In genomic region chr6:170345662-170346061, GRCh38 we compare ENCODE assay signal across 15 cellular contexts. TPM values are rescaled to one million over a fixed set of nuclear protein-coding genes. Genes with fewer than 3 reads are reported as not detected.
A peak's percentile ranks its signal among the peaks of the same experiment; 100 is the strongest.
DNase-seq lines count a peak whose midpoint lies in the region; ATAC-seq and TF ChIP-seq lines count a peak whose summit lies in the region.
"Had no signal": no experiment of that assay in that cellular context is flagged by ENCODE, and none has a peak within 500 bp of the region (broad histone marks: within the 10 kb centered on the region; RNA-seq: fewer than 3 reads in every experiment).

No MANE protein-coding gene starts in this region.

- H2BK12ac ChIP-seq in trophoblast cell (ENCODE audit: low read length) = no peak overlapping the region

- no peak overlapping the region for H3K9ac ChIP-seq in trophoblast cell (ENCODE audit: low read length)

- peak; percentile 70 for DNase-seq in GM12865 (ENCODE audit: low read depth)
- DNase-seq in activated naive CD4-positive, alpha-beta T cell treated with anti-CD3 and anti-CD28 coated beads, Interleukin-2, amount 50 U/mL, for 72 hours (ENCODE audit: low spot score in 2 of 2) = peak in 1 of 2 donors; percentile 44
- DNase-seq in lung microvascular endothelial cell (ENCODE audit: low read depth in 2 of 2) = peak; percentile 25 to 72
- no peak for DNase-seq in trophoblast cell
- no peak for DNase-seq in dedifferentiated amniotic fluid mesenchymal stem cell (ENCODE audit: extremely low spot score)
- no peak for DNase-seq in NCI-H345 treated with DMSO at 0.1 percent for 48 hours (lab: John Stamatoyannopoulos, UW; ENCODE audit: unreplicated experiment)
- DNase-seq in NCI-H1694 (lab: John Stamatoyannopoulos, UW) = no peak
- DNase-seq: BE2C; central memory CD4-positive, alpha-beta T cell; SHP77 treated with DMSO at 0.1 percent for 48 hours; T-helper 9 cell had no signal

- no peak overlapping the region for H3K4me2 ChIP-seq in trophoblast cell (ENCODE audit: low read length)
- H3K4me2 ChIP-seq: GM23338 had no signal

- peak overlapping the region; percentile 52 to 93 for H3K27ac Mint-ChIP-seq in activated naive CD4-positive, alpha-beta T cell treated with anti-CD3 and anti-CD28 coated beads, Interleukin-2, amount 50 U/mL, for 72 hours
- H3K27ac Mint-ChIP-seq: GM23338 had no signal

- H3K79me2 ChIP-seq in trophoblast cell (ENCODE audit: control insufficient read depth, insufficient read depth, low read length, poor library complexity) = peaks cover 1% of the 10 kb centered on the region

- no peak overlapping the region for H2BK5ac ChIP-seq in trophoblast cell (ENCODE audit: low read depth, low read length, poor library complexity)

- H2AK5ac ChIP-seq in trophoblast cell (ENCODE audit: low read length) = no peak overlapping the region

- no peak overlapping the region for H4K8ac ChIP-seq in trophoblast cell (ENCODE audit: low read depth, low read length)

- H3K4me1 ChIP-seq in trophoblast cell (ENCODE audit: control insufficient read depth in 1 of 2, insufficient read depth in 2 of 2, low read length in 2 of 2) = peaks cover 7 to 8% of the 10 kb centered on the region in 2 experiments
- H3K4me1 ChIP-seq: BE2C had no signal

- WGBS in trophoblast cell (ENCODE audit: extremely low coverage, insufficient coverage, insufficient read length) = no CpG with 5 or more reads among the region's 3 CpGs

- no peak for TF ChIP-seq CTCF in GM12865 (IDR thresholded peaks at IDR 0.05; ENCODE audit: insufficient read depth, low read depth, low read length, missing control alignments)

- peaks cover 2% of the 10 kb centered on the region for H3K9me3 ChIP-seq in trophoblast cell (ENCODE audit: insufficient read depth, low read depth, low read length)
- H3K9me3 ChIP-seq: BE2C, neutrophil had no signal

- H3K27ac ChIP-seq in trophoblast cell (ENCODE audit: low read depth, low read length) = no peak overlapping the region
- H3K27ac ChIP-seq: neutrophil had no signal

- H3K79me1 ChIP-seq in trophoblast cell (ENCODE audit: low read length) = peaks cover 5% of the 10 kb centered on the region

- H4K91ac ChIP-seq in trophoblast cell (ENCODE audit: low read depth, low read length) = no peak overlapping the region

- no peak overlapping the region for H4K12ac ChIP-seq in trophoblast cell (ENCODE audit: low read depth, low read length)

- peaks cover 28 to 38% of the 10 kb centered on the region in 2 donors for H3K36me3 Mint-ChIP-seq in activated naive CD4-positive, alpha-beta T cell treated with anti-CD3 and anti-CD28 coated beads, Interleukin-2, amount 50 U/mL, for 72 hours

- H3K4ac ChIP-seq in trophoblast cell (ENCODE audit: low read depth, low read length) = no peak overlapping the region

- H2AFZ ChIP-seq in trophoblast cell (ENCODE audit: insufficient read depth, low read length, poor library complexity) = no peak overlapping the region
- H2AFZ ChIP-seq: GM23338 had no signal

- no peak overlapping the region for H2BK120ac ChIP-seq in trophoblast cell (ENCODE audit: insufficient read depth, low read length, poor library complexity)

- H3K36me3 ChIP-seq in trophoblast cell (ENCODE audit: control insufficient read depth in 1 of 2, insufficient read depth in 2 of 2, low read length in 2 of 2) = peaks cover 11 to 14% of the 10 kb centered on the region in 2 experiments

- H3K14ac ChIP-seq in trophoblast cell (ENCODE audit: low read length) = no peak overlapping the region

- H3K23ac ChIP-seq in trophoblast cell (ENCODE audit: low read length) = no peak overlapping the region

- no peaks in the 10 kb centered on the region for H3K27me3 ChIP-seq in trophoblast cell (ENCODE audit: insufficient read depth, low read length)
- H3K27me3 ChIP-seq: BE2C, neutrophil had no signal

- H3K18ac ChIP-seq in trophoblast cell (ENCODE audit: low read length) = no peak overlapping the region

- peak; percentile 42 for ATAC-seq in HG02678 (IDR thresholded peaks at IDR 0.05; ENCODE audit: unreplicated experiment)
- peak; percentile 80 to 82 for ATAC-seq in activated naive CD4-positive, alpha-beta T cell treated with anti-CD3 and anti-CD28 coated beads, Interleukin-2, amount 50 U/mL, for 72 hours

- H3K4me3 ChIP-seq in GM12865 (ENCODE audit: low read depth, low read length) = no peak overlapping the region
- no peak overlapping the region for H3K4me3 ChIP-seq in trophoblast cell (ENCODE audit: low read depth, low read length)
- H3K4me3 ChIP-seq: GM23338, skin epidermis had no signal

- peaks cover 3 to 4% of the 10 kb centered on the region in 2 donors for H3K9me3 Mint-ChIP-seq in activated naive CD4-positive, alpha-beta T cell treated with anti-CD3 and anti-CD28 coated beads, Interleukin-2, amount 50 U/mL, for 72 hours
- H3K9me3 Mint-ChIP-seq: GM23338 had no signal

RNA-seq across cellular contexts. Expression of gene FAM120B, which starts 39.1 kb away (rescaled TPM):
- total RNA-seq in activated naive CD4-positive, alpha-beta T cell treated with anti-CD3 and anti-CD28 coated beads, Interleukin-2, amount 50 U/mL, for 72 hours = 10 to 100 TPM; 14.1 to 25.9 TPM
- total RNA-seq in lung microvascular endothelial cell = 9.4 and 10.9 TPM in 2 replicates
- polyA plus RNA-seq in trophoblast cell (2013) = 17.9 and 18.0 TPM in 2 replicates

RNA-seq across cellular contexts. Expression of gene DLL1, which starts 54.8 kb away (rescaled TPM):
- total RNA-seq in activated naive CD4-positive, alpha-beta T cell treated with anti-CD3 and anti-CD28 coated beads, Interleukin-2, amount 50 U/mL, for 72 hours = 1 to 10 TPM; 1.1 to 2.6 TPM
- 3.0 and 3.9 TPM in 2 replicates for total RNA-seq in lung microvascular endothelial cell
- polyA plus RNA-seq in trophoblast cell (2013) = 5.2 and 5.8 TPM in 2 replicates

Comparison
In these comparisons a context has a peak if more than half of its experiments do, and no peak if none do; other contexts are left out.
1. DNase-seq: peak in GM12865 (single experiment) and lung microvascular endothelial cell (2 of 2); none in trophoblast cell (0 of 2), dedifferentiated amniotic fluid mesenchymal stem cell (single experiment), NCI-H345 treated with DMSO at 0.1 percent for 48 hours (single experiment) and NCI-H1694 (single experiment).